23 cellular contexts compared by ENCODE assay signal in the genomic region with DNA sequence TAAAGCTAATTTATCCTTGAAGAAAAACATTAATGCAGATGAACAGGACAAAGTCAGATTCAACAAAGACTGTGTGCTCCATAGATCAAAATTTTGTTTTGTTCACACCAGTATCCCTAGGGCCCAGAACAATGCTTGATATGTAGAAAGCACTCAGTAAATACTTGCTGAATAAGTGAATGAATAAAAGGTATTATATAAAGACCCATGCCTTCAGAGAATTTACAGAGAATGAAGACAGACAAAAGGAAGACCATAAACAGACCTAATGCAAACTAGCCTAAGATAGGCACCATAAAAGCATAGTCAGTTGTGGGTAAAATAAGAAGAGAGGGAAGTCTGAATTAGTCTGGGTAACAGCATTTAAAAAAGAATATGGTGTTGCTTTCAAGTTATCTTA.
"Had no signal": no experiment of that assay in that cellular context is flagged by ENCODE, and none has a peak within 500 bp of the region (broad histone marks: within the 10 kb centered on the region; RNA-seq: fewer than 3 reads in every experiment).

No MANE protein-coding gene starts in this region.

- H3K9me3 ChIP-seq: stomach, suprapubic skin, testis, thoracic aorta, thyroid gland, tibial nerve, transverse colon, upper lobe of left lung, upper lobe of right lung, uterus, vagina had no signal

- H3K4me3 ChIP-seq: stomach, suprapubic skin, testis, thoracic aorta, thyroid gland, tibial nerve, transverse colon, upper lobe of left lung, upper lobe of right lung, uterus, vagina had no signal

- H3K4me1 ChIP-seq: testis, tibial nerve, transverse colon, upper lobe of left lung, upper lobe of right lung, uterus had no signal

- H3K27ac ChIP-seq: stomach, suprapubic skin, testis, tibial nerve, transverse colon, upper lobe of left lung, upper lobe of right lung, uterus, vagina had no signal

- DNase-seq: stimulated activated CD4-positive, alpha-beta T cell treated with anti-CD3 and anti-CD28 coated beads, Interleukin-2, amount 100 ng/mL, for 48 hours; stimulated activated CD4-positive, alpha-beta T cell treated with anti-CD3 and anti-CD28 coated beads, Interleukin-4, amount 100 ng/mL, for 1 hour; stimulated activated CD4-positive, alpha-beta T cell treated with anti-CD3 and anti-CD28 coated beads, Interleukin-4, amount 100 ng/mL, for 24 hours; stimulated activated CD4-positive, alpha-beta T cell treated with anti-CD3 and anti-CD28 coated beads, Interleukin-4, amount 100 ng/mL, for 4 hours; stimulated activated CD8-positive, alpha-beta memory T cell treated with anti-CD3 and anti-CD28 coated beads, Interleukin-4, amount 100 ng/mL, for 48 hours; stimulated activated naive B cell treated with anti-CD40 and anti-IgM and Interleukin-4, amounts not matched to agents 10 μg/mL and 1 μg/mL and 100 μg/mL, for 72 hours; stimulated activated naive CD4-positive, alpha-beta T cell; stimulated activated naive CD4-positive, alpha-beta T cell treated with Interleukin-2 at 50 U/mL for 16 hours; stimulated activated naive CD8-positive, alpha-beta T cell treated with anti-CD3 and anti-CD28 coated beads, Interleukin-15, amount 100 ng/mL, for 72 hours; stimulated activated naive CD8-positive, alpha-beta T cell treated with anti-CD3 and anti-CD28 coated beads, Interleukin-15, Interleukin-2, amounts not matched to agents 100 U/mL and 50 U/mL, for 24 hours; stomach; substantia nigra; testis; thyroid gland; transverse colon; upper lobe of left lung; upper lobe of right lung; uterus had no signal

- H3K27me3 ChIP-seq: stomach, suprapubic skin, testis, thyroid gland, tibial nerve, transverse colon, upper lobe of left lung, upper lobe of right lung, uterus, vagina had no signal

- FAIRE-seq: urothelium cell line had no signal

- H3K36me3 ChIP-seq: stomach, suprapubic skin, thoracic aorta, thyroid gland, tibial nerve, transverse colon, upper lobe of left lung, upper lobe of right lung, uterus, vagina had no signal
